Comparison of ENCODE assay signal across 1 cellular context in the genomic region with DNA sequence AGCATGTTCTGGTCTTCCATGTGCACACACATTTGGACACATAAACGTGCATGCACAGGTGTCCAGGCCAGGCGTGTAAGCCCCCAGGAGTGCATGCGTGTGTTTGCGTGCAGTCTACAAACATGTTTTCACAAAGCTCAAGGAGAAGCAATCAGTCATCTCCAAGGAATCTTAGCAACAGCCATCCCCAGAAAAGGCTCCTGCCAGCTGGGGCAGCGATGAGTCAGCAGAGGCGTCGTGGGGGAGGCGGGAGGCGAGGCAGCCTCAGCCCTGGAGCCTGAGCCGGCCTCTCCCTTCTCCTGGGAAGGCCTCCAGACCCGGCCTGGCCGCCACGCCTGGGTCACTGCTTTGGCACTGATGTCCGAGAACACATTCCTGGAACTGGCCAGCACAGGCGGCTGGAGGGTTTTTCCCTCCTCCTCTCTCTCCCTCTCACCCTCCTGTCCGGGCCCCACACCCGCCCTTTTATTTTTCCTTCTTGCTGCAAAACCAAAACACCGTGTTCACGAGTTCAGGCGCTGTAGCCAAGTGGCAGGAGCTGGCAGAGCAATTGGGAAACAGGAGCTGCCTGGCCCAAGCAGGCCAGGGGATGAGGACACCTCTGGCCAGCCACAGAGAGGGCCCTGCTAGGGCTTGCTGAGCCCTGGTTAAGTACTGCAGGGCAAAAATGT.
A peak's percentile ranks its signal among the peaks of the same experiment; 100 is the strongest.
TF ChIP-seq lines count a peak whose summit lies in the region.

No MANE protein-coding gene starts in this region.

TF ChIP-seq in K562, 482 proteins besides CTCF, POLR2A, EP300 and RAD21 (continued from another document and continues in another):
- TF ChIP-seq DLX4 (CRISPR knock-in tag; IDR thresholded peaks at IDR 0.05) (no peak), NRF1 (conservative IDR thresholded peaks at IDR 0.05 in 1 of 2, IDR thresholded peaks at IDR 0.05 in 1 of 2) (no peak; a peak in 2 of 4 replicates), ZFX (CRISPR knock-in tag; IDR thresholded peaks at IDR 0.05) (peak; percentile 51; the same call in 1 of the 2 replicates), MYC (IDR thresholded peaks at IDR 0.05; ENCODE audit: low read depth, low read length) (peak; percentile 32; the same call in 1 of the 2 replicates), MYC (CRISPR knock-in tag; IDR thresholded peaks at IDR 0.05; ENCODE audit: borderline replicate concordance, low read depth) (no peak), E4F1 (CRISPR knock-in tag; IDR thresholded peaks at IDR 0.05; ENCODE audit: borderline replicate concordance) (no peak), CTBP1 (IDR thresholded peaks at IDR 0.05; ENCODE audit: borderline replicate concordance) (peak; percentile 72; the same call in 1 of the 2 replicates), ADNP (tag; IDR thresholded peaks at IDR 0.05) (no peak), POLR2G (IDR thresholded peaks at IDR 0.05; ENCODE audit: low read depth, low read length) (peak; percentile 65), SOX6 (IDR thresholded peaks at IDR 0.05) (peak; percentile 60), BRF1 (IDR thresholded peaks at IDR 0.05; ENCODE audit: borderline replicate concordance, extremely low read depth, insufficient read length) (no peak), ZNF175 (CRISPR knock-in tag; IDR thresholded peaks at IDR 0.05; ENCODE audit: low read depth) (0 out of 2 replicates have a peak, but pooled peaks have one; percentile 35), THAP12 (CRISPR knock-in tag; IDR thresholded peaks at IDR 0.05) (no peak), E2F3 (CRISPR knock-in tag; IDR thresholded peaks at IDR 0.05) (no peak), JUND (IDR thresholded peaks at IDR 0.05; ENCODE audit: borderline replicate concordance, low read depth, low read length) (peak; percentile 94), JUND (tag; IDR thresholded peaks at IDR 0.05; ENCODE audit: borderline replicate concordance, low read depth, low read length) (peak; percentile 94; the same call in 2 of the 3 replicates), MYNN (IDR thresholded peaks at IDR 0.05) (peak; percentile 75), MYNN (CRISPR knock-in tag; IDR thresholded peaks at IDR 0.05) (no peak), ZNF324 (CRISPR knock-in tag; IDR thresholded peaks at IDR 0.05) (no peak), MAFG (tag; conservative IDR thresholded peaks at IDR 0.05) (peak; percentile 90), ZNF668 (CRISPR knock-in tag; IDR thresholded peaks at IDR 0.05) (no peak), ZNF699 (CRISPR knock-in tag; IDR thresholded peaks at IDR 0.05; ENCODE audit: insufficient replicate concordance) (no peak), PTRF (tag; IDR thresholded peaks at IDR 0.05) (no peak), THRAP3 (IDR thresholded peaks at IDR 0.05; ENCODE audit: borderline replicate concordance) (no peak), HDGF (IDR thresholded peaks at IDR 0.05) (0 out of 2 replicates have a peak, but pooled peaks have one; percentile 20), ZNF584 (CRISPR knock-in tag; IDR thresholded peaks at IDR 0.05; ENCODE audit: low read depth) (0 out of 2 replicates have a peak, but pooled peaks have one; percentile 60), HDAC1 (IDR thresholded peaks at IDR 0.05) (peak in 1 of 2 experiments; percentile 66; a peak in 2 of 4 replicates), ZNF740 (CRISPR knock-in tag; IDR thresholded peaks at IDR 0.05) (peak; percentile 68; the same call in 1 of the 2 replicates), ZNF740 (tag; IDR thresholded peaks at IDR 0.05) (no peak), SMARCA4 (IDR thresholded peaks at IDR 0.05) (peak; percentile 63), HEY1 (CRISPR knock-in tag; IDR thresholded peaks at IDR 0.05; ENCODE audit: borderline replicate concordance) (no peak), SRSF3 (IDR thresholded peaks at IDR 0.05; ENCODE audit: insufficient read depth, low read length) (no peak)
- TF ChIP-seq, protein P1, sequence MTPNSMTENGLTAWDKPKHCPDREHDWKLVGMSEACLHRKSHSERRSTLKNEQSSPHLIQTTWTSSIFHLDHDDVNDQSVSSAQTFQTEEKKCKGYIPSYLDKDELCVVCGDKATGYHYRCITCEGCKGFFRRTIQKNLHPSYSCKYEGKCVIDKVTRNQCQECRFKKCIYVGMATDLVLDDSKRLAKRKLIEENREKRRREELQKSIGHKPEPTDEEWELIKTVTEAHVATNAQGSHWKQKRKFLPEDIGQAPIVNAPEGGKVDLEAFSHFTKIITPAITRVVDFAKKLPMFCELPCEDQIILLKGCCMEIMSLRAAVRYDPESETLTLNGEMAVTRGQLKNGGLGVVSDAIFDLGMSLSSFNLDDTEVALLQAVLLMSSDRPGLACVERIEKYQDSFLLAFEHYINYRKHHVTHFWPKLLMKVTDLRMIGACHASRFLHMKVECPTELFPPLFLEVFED (CRISPR knock-in tag; conservative IDR thresholded peaks at IDR 0.05) = no peak
- TF ChIP-seq, protein P2, sequence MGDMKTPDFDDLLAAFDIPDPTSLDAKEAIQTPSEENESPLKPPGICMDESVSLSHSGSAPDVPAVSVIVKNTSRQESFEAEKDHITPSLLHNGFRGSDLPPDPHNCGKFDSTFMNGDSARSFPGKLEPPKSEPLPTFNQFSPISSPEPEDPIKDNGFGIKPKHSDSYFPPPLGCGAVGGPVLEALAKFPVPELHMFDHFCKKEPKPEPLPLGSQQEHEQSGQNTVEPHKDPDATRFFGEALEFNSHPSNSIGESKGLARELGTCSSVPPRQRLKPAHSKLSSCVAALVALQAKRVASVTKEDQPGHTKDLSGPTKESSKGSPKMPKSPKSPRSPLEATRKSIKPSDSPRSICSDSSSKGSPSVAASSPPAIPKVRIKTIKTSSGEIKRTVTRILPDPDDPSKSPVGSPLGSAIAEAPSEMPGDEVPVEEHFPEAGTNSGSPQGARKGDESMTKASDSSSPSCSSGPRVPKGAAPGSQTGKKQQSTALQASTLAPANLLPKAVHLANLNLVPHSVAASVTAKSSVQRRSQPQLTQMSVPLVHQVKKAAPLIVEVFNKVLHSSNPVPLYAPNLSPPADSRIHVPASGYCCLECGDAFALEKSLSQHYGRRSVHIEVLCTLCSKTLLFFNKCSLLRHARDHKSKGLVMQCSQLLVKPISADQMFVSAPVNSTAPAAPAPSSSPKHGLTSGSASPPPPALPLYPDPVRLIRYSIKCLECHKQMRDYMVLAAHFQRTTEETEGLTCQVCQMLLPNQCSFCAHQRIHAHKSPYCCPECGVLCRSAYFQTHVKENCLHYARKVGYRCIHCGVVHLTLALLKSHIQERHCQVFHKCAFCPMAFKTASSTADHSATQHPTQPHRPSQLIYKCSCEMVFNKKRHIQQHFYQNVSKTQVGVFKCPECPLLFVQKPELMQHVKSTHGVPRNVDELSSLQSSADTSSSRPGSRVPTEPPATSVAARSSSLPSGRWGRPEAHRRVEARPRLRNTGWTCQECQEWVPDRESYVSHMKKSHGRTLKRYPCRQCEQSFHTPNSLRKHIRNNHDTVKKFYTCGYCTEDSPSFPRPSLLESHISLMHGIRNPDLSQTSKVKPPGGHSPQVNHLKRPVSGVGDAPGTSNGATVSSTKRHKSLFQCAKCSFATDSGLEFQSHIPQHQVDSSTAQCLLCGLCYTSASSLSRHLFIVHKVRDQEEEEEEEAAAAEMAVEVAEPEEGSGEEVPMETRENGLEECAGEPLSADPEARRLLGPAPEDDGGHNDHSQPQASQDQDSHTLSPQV (IDR thresholded peaks at IDR 0.05) = peak; percentile 61
- TF ChIP-seq, protein P3, sequence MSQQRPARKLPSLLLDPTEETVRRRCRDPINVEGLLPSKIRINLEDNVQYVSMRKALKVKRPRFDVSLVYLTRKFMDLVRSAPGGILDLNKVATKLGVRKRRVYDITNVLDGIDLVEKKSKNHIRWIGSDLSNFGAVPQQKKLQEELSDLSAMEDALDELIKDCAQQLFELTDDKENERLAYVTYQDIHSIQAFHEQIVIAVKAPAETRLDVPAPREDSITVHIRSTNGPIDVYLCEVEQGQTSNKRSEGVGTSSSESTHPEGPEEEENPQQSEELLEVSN (IDR thresholded peaks at IDR 0.05; ENCODE audit: borderline replicate concordance in 1 of 2, extremely low read depth in 1 of 2, insufficient read depth in 1 of 2, insufficient read length in 1 of 2, low read depth in 1 of 2, low read length in 1 of 2, poor library complexity in 1 of 2, severe bottlenecking in 1 of 2) = peak; percentile 79 to 87
- TF ChIP-seq, protein P4, sequence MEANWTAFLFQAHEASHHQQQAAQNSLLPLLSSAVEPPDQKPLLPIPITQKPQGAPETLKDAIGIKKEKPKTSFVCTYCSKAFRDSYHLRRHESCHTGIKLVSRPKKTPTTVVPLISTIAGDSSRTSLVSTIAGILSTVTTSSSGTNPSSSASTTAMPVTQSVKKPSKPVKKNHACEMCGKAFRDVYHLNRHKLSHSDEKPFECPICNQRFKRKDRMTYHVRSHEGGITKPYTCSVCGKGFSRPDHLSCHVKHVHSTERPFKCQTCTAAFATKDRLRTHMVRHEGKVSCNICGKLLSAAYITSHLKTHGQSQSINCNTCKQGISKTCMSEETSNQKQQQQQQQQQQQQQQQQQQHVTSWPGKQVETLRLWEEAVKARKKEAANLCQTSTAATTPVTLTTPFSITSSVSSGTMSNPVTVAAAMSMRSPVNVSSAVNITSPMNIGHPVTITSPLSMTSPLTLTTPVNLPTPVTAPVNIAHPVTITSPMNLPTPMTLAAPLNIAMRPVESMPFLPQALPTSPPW (CRISPR knock-in tag; IDR thresholded peaks at IDR 0.05) = peak; percentile 56
- TF ChIP-seq, protein P5, sequence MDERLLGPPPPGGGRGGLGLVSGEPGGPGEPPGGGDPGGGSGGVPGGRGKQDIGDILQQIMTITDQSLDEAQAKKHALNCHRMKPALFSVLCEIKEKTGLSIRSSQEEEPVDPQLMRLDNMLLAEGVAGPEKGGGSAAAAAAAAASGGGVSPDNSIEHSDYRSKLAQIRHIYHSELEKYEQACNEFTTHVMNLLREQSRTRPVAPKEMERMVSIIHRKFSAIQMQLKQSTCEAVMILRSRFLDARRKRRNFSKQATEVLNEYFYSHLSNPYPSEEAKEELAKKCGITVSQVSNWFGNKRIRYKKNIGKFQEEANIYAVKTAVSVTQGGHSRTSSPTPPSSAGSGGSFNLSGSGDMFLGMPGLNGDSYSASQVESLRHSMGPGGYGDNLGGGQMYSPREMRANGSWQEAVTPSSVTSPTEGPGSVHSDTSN (CRISPR knock-in tag; IDR thresholded peaks at IDR 0.05; ENCODE audit: low read depth) = no peak
- TF ChIP-seq, protein P5 (tag; conservative IDR thresholded peaks at IDR 0.05; ENCODE audit: low read depth) = peak; percentile 62
- TF ChIP-seq, protein P6, sequence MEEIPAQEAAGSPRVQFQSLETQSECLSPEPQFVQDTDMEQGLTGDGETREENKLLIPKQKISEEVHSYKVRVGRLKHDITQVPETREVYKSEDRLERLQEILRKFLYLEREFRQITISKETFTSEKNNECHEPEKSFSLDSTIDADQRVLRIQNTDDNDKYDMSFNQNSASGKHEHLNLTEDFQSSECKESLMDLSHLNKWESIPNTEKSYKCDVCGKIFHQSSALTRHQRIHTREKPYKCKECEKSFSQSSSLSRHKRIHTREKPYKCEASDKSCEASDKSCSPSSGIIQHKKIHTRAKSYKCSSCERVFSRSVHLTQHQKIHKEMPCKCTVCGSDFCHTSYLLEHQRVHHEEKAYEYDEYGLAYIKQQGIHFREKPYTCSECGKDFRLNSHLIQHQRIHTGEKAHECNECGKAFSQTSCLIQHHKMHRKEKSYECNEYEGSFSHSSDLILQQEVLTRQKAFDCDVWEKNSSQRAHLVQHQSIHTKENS (CRISPR knock-in tag; IDR thresholded peaks at IDR 0.05) = no peak
